ENCODE assay signal across 42 cellular contexts in genomic region chr20:1710484-1710883, GRCh38. TPM values are rescaled to one million over a fixed set of nuclear protein-coding genes. Genes with fewer than 3 reads are reported as not detected.
"Had no signal": no experiment of that assay in that cellular context is flagged by ENCODE, and none has a peak within 500 bp of the region (broad histone marks: within the 10 kb centered on the region; RNA-seq: fewer than 3 reads in every experiment).

No MANE protein-coding gene starts in this region.

- H3K9me3 Mint-ChIP-seq: activated naive CD4-positive, alpha-beta T cell treated with anti-CD3 and anti-CD28 coated beads, Interleukin-2, amount 10 ng/mL, durations not matched to agents 7 days and 5 days; activated T-cell treated with anti-CD3 and anti-CD28 coated beads, Interleukin-2, amount 50 U/mL, for 24 hours; central memory CD8-positive, alpha-beta T cell had no signal

- H3K9me3 ChIP-seq: adrenal gland, ascending aorta, body of pancreas had no signal

- H3K27me3 ChIP-seq: ascending aorta, body of pancreas, brain microvascular endothelial cell, breast epithelium had no signal

- H3K4me3 Mint-ChIP-seq: activated naive CD4-positive, alpha-beta T cell treated with anti-CD3 and anti-CD28 coated beads for 36 hours; activated naive CD4-positive, alpha-beta T cell treated with anti-CD3 and anti-CD28 coated beads, Interleukin-2, amount 10 ng/mL, durations not matched to agents 7 days and 5 days; activated naive CD4-positive, alpha-beta T cell treated with anti-CD3 and anti-CD28 coated beads, Interleukin-2, amount 50 U/mL, for 24 hours; activated naive CD8-positive, alpha-beta T cell; activated naive CD8-positive, alpha-beta T cell treated with anti-CD3 and anti-CD28 coated beads for 36 hours; activated naive CD8-positive, alpha-beta T cell treated with anti-CD3 and anti-CD28 coated beads, Interleukin-2, amount 10 ng/mL, durations not matched to agents 7 days and 5 days; activated naive CD8-positive, alpha-beta T cell treated with anti-CD3 and anti-CD28 coated beads, Interleukin-2, amount 50 U/mL, for 24 hours; activated T-cell treated with anti-CD3 and anti-CD28 coated beads, Interleukin-2, amount 50 U/mL, for 24 hours; activated T-cell treated with anti-CD3 and anti-CD28 coated beads, Interleukin-2, amount 50 U/mL, for 4 hours; activated T-cell treated with anti-CD3 and anti-CD28 coated beads, Interleukin-2, amount 50 U/mL, for 72 hours; activated T-helper 1 cell treated with anti-CD3 and anti-CD28 coated beads, Interleukin-12 subunit alpha, Interleukin-12 subunit beta, Interleukin-2, Interleukin-4 antibody, amounts not matched to agents 30 ng/mL and 10 ng/mL and 1 ng/mL, durations not matched to agents 14 hours and 24 hours and 36 hours; activated T-helper 17 cell treated with anti-CD3 and anti-CD28 coated beads, Interleukin-2, amount 50 U/mL, for 72 hours; brain; central memory CD8-positive, alpha-beta T cell had no signal

- ATAC-seq: activated naive CD4-positive, alpha-beta T cell treated with anti-CD3 and anti-CD28 coated beads, Interleukin-2, amount 50 U/mL, for 72 hours; activated naive CD8-positive, alpha-beta T cell treated with anti-CD3 and anti-CD28 coated beads, Interleukin-2, amount 50 U/mL, for 24 hours; activated T-cell treated with anti-CD3 and anti-CD28 coated beads, Interleukin-2, amount 50 U/mL, for 4 hours; activated T-cell treated with anti-CD3 and anti-CD28 coated beads, Interleukin-2, amount 50 U/mL, for 72 hours; activated T-helper 17 cell treated with anti-CD3 and anti-CD28 coated beads, Interleukin-2, amount 50 U/mL, for 72 hours; body of pancreas had no signal

- H3K27ac ChIP-seq: adrenal gland, ascending aorta, body of pancreas, brain microvascular endothelial cell, breast epithelium, cardiac muscle cell had no signal

- H3K27me3 Mint-ChIP-seq: activated naive CD4-positive, alpha-beta T cell treated with anti-CD3 and anti-CD28 coated beads, Interleukin-2, amount 50 U/mL, for 24 hours; activated naive CD8-positive, alpha-beta T cell; activated naive CD8-positive, alpha-beta T cell treated with anti-CD3 and anti-CD28 coated beads for 36 hours; activated naive CD8-positive, alpha-beta T cell treated with anti-CD3 and anti-CD28 coated beads, Interleukin-2, amount 10 ng/mL, durations not matched to agents 7 days and 5 days; activated naive CD8-positive, alpha-beta T cell treated with anti-CD3 and anti-CD28 coated beads, Interleukin-2, amount 50 U/mL, for 24 hours; activated T-cell treated with anti-CD3 and anti-CD28 coated beads, Interleukin-2, amount 50 U/mL, for 24 hours; activated T-helper 17 cell treated with anti-CD3 and anti-CD28 coated beads, Interleukin-2, amount 50 U/mL, for 72 hours; central memory CD8-positive, alpha-beta T cell had no signal

- H3K36me3 ChIP-seq: adrenal gland, ascending aorta, brain microvascular endothelial cell, breast epithelium, cardiac muscle cell had no signal

- H3K4me1 ChIP-seq: adrenal gland, ascending aorta, body of pancreas, breast epithelium had no signal

- H3K4me1 Mint-ChIP-seq: brain had no signal

- H3K27ac Mint-ChIP-seq: activated naive CD4-positive, alpha-beta T cell treated with anti-CD3 and anti-CD28 coated beads for 36 hours; activated naive CD4-positive, alpha-beta T cell treated with anti-CD3 and anti-CD28 coated beads, Interleukin-2, amount 10 ng/mL, durations not matched to agents 7 days and 5 days; activated naive CD4-positive, alpha-beta T cell treated with anti-CD3 and anti-CD28 coated beads, Interleukin-2, amount 50 U/mL, for 24 hours; activated naive CD4-positive, alpha-beta T cell treated with anti-CD3 and anti-CD28 coated beads, Interleukin-2, amount 50 U/mL, for 72 hours; activated naive CD8-positive, alpha-beta T cell; activated naive CD8-positive, alpha-beta T cell treated with anti-CD3 and anti-CD28 coated beads for 36 hours; activated naive CD8-positive, alpha-beta T cell treated with anti-CD3 and anti-CD28 coated beads, Interleukin-2, amount 10 ng/mL, durations not matched to agents 7 days and 5 days; activated naive CD8-positive, alpha-beta T cell treated with anti-CD3 and anti-CD28 coated beads, Interleukin-2, amount 50 U/mL, for 24 hours; activated T-cell treated with anti-CD3 and anti-CD28 coated beads, Interleukin-2, amount 50 U/mL, for 24 hours; activated T-helper 1 cell treated with anti-CD3 and anti-CD28 coated beads, Interleukin-12 subunit alpha, Interleukin-12 subunit beta, Interleukin-2, Interleukin-4 antibody, amounts not matched to agents 30 ng/mL and 10 ng/mL and 1 ng/mL, durations not matched to agents 14 hours and 24 hours and 36 hours; activated T-helper 17 cell treated with anti-CD3 and anti-CD28 coated beads, Interleukin-2, amount 50 U/mL, for 72 hours; activated T-helper 2 cell treated with anti-CD3 and anti-CD28 coated beads, Interferon-gamma antibody, Interleukin-2, Interleukin-4, amounts not matched to agents 10 μg/mL and 5 μg/mL and 100 μg/mL, durations not matched to agents 14 hours and 24 hours and 36 hours; brain had no signal

- H3K36me3 Mint-ChIP-seq: brain had no signal

- H3K4me3 ChIP-seq: adrenal gland, ascending aorta, body of pancreas, breast epithelium, cardiac muscle cell had no signal

- DNase-seq: activated effector memory CD4-positive, alpha-beta T cell treated with anti-CD3 and anti-CD28 coated beads, Interleukin-2, amount 50 U/mL, for 16 hours; activated effector memory CD4-positive, alpha-beta T cell treated with Interleukin-2 at 50 U/mL for 16 hours; activated gamma-delta T cell; activated gamma-delta T cell treated with Interleukin-2 at 50 U/mL for 16 hours; activated naive CD4-positive, alpha-beta T cell; activated naive CD4-positive, alpha-beta T cell treated with anti-CD3 and anti-CD28 coated beads for 36 hours; activated naive CD4-positive, alpha-beta T cell treated with anti-CD3 and anti-CD28 coated beads, Interleukin-2, amount 10 ng/mL, durations not matched to agents 7 days and 5 days; activated naive CD4-positive, alpha-beta T cell treated with anti-CD3 and anti-CD28 coated beads, Interleukin-2, amount 50 U/mL, for 16 hours; activated naive CD4-positive, alpha-beta T cell treated with Interleukin-2 at 50 U/mL for 16 hours; activated naive CD8-positive, alpha-beta T cell treated with anti-CD3 and anti-CD28 coated beads for 36 hours; activated naive CD8-positive, alpha-beta T cell treated with anti-CD3 and anti-CD28 coated beads, Interleukin-2, amount 10 ng/mL, durations not matched to agents 7 days and 5 days; activated naive CD8-positive, alpha-beta T cell treated with anti-CD3 and anti-CD28 coated beads, Interleukin-2, amount 50 U/mL, for 24 hours; activated T-cell treated with anti-CD3 and anti-CD28 coated beads for 4 hours; activated T-cell treated with anti-CD3 and anti-CD28 coated beads, Interleukin-2, amount 50 U/mL, for 1 hour; activated T-cell treated with anti-CD3 and anti-CD28 coated beads, Interleukin-2, amount 50 U/mL, for 24 hours; activated T-cell treated with anti-CD3 and anti-CD28 coated beads, Interleukin-2, amount 50 U/mL, for 4 hours; activated T-cell treated with anti-CD3 and anti-CD28 coated beads, Interleukin-2, amount 50 U/mL, for 48 hours; activated T-cell treated with anti-CD3 and anti-CD28 coated beads, Interleukin-2, amount 50 U/mL, for 72 hours; adrenal gland; amniotic stem cell; amygdala; aorta; body of pancreas; brain microvascular endothelial cell; caudate nucleus; central memory CD4-positive, alpha-beta T cell; cerebellar nuclear complex had no signal

RNA-seq across cellular contexts. Expression of gene SIRPG, which starts 52.9 kb away (rescaled TPM):
- total RNA-seq: ascending aorta, astrocyte, body of pancreas, breast epithelium, bronchial epithelial cell, cardiac muscle cell, cardiac septum, cerebellum had no signal
